In the genomic region with DNA sequence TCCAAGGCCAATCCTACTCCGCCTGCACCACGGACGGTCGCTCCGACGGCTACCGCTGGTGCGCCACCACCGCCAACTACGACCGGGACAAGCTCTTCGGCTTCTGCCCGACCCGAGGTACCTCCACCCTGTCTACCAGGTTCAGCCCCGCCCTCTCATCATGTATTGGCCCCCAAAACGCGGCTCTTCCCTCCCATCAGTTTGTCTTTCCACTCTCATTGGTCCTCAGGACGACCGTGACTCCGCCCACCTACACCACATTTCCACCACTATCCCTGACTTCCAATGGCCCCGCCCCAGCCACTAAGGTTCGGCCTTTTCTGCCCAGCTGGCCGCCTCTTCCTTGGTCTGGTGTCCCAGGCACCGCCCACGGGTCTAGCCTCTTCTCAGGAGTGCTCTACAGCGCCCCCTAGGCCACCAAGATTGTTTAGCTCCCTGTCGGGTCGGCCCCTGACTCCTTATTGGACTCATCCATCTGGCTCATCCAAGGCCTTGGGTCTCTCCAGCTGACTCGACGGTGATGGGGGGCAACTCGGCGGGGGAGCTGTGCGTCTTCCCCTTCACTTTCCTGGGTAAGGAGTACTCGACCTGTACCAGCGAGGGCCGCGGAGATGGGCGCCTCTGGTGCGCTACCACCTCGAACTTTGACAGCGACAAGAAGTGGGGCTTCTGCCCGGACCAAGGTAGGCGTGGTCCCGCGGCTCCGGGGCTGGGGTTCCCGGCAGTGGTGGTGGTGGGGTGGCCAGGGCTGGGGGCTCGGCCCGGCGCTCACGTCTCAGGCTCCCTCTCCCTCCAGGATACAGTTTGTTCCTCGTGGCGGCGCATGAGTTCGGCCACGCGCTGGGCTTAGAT, we compare ENCODE assay signal across 7 cellular contexts. TPM values are rescaled to one million over a fixed set of nuclear protein-coding genes. Genes with fewer than 3 reads are reported as not detected.
DNase-seq lines count a peak whose midpoint lies in the region; FAIRE-seq and TF ChIP-seq lines count a peak whose summit lies in the region.

No MANE protein-coding gene starts in this region.

- no peak overlapping the region for H3K9ac ChIP-seq in keratinocyte (ENCODE audit: control insufficient read depth, extremely low read depth, insufficient read depth, low read length)

- H4K20me1 ChIP-seq in keratinocyte (ENCODE audit: control insufficient read depth, extremely low read depth, insufficient read depth, low read length) = no peaks in the 10 kb centered on the region

- peaks cover 48% of the 10 kb centered on the region for H3K4me1 Mint-ChIP-seq in activated naive CD8-positive, alpha-beta T cell treated with anti-CD3 and anti-CD28 coated beads for 36 hours

- H3K4me3 Mint-ChIP-seq in activated naive CD8-positive, alpha-beta T cell treated with anti-CD3 and anti-CD28 coated beads for 36 hours = peak overlapping the region; percentile 54

- dilution Hi-C loops in keratinocyte (cut with MboI; ENCODE audit: extremely low pct_ligation_motif_present, low sequenced_read_pairs) = no loop called here

- H3K27ac ChIP-seq in keratinocyte (ENCODE audit: control insufficient read depth, insufficient read depth, low read length) = no peak overlapping the region

- H2AFZ ChIP-seq in keratinocyte (ENCODE audit: control insufficient read depth, low read length) = no peak overlapping the region

- H3K4me1 ChIP-seq in keratinocyte (ENCODE audit: control insufficient read depth, extremely low read depth, insufficient read depth, low read length) = peaks cover 21% of the 10 kb centered on the region

- H3K79me2 ChIP-seq in keratinocyte (ENCODE audit: control insufficient read depth, insufficient read depth, low read length) = no peaks in the 10 kb centered on the region

- H3K4me3 ChIP-seq in GM12865 (ENCODE audit: low read depth, low read length) (no peak overlapping the region), keratinocyte (ENCODE audit: control insufficient read depth in 2 of 3, extremely low read depth in 1 of 3, insufficient read depth in 2 of 3, low read depth in 1 of 3, low read length in 3 of 3) (no peak overlapping the region)

- H3K9me3 ChIP-seq in keratinocyte (ENCODE audit: control insufficient read depth, low read depth, low read length) = no peaks in the 10 kb centered on the region

- H3K27me3 ChIP-seq in keratinocyte (ENCODE audit: control insufficient read depth, extremely low read depth, insufficient read depth, low read length) = peaks cover 33% of the 10 kb centered on the region

- TF ChIP-seq CTCF in GM12865 (IDR thresholded peaks at IDR 0.05; ENCODE audit: insufficient read depth, low read depth, low read length, missing control alignments) (peak; percentile 44), keratinocyte (optimal IDR thresholded peaks at IDR 0.05 in 1 of 3, IDR thresholded peaks at IDR 0.05 in 1 of 3, conservative IDR thresholded peaks at IDR 0.05 in 1 of 3; ENCODE audit: extremely low read depth in 1 of 3, insufficient read depth in 2 of 3, low read length in 3 of 3) (peak; percentile 35 to 54 (median 48))

- FAIRE-seq in keratinocyte (lab: Jason Lieb, UNC) = no peak

- H3K27ac Mint-ChIP-seq in activated naive CD8-positive, alpha-beta T cell treated with anti-CD3 and anti-CD28 coated beads for 36 hours = no peak overlapping the region

- H3K27me3 Mint-ChIP-seq in activated naive CD8-positive, alpha-beta T cell treated with anti-CD3 and anti-CD28 coated beads for 36 hours = peaks cover 87% of the 10 kb centered on the region

- H3K9me3 Mint-ChIP-seq in activated naive CD8-positive, alpha-beta T cell treated with anti-CD3 and anti-CD28 coated beads for 36 hours = peaks cover 3% of the 10 kb centered on the region

- H3K36me3 Mint-ChIP-seq in activated naive CD8-positive, alpha-beta T cell treated with anti-CD3 and anti-CD28 coated beads for 36 hours = peaks cover 3% of the 10 kb centered on the region

- DNase-seq in GM12865 (ENCODE audit: low read depth) (peak; percentile 65), NCI-H460 (ENCODE audit: extremely low read depth, low read depth) (peak; percentile 57), keratinocyte (ENCODE audit: low read depth, low spot score) (no peak), NCI-H187 treated with DMSO at 0.1 percent for 48 hours (lab: John Stamatoyannopoulos, UW) (no peak), HPDE6-E6E7 (ENCODE audit: extremely low spot score) (no peak), NCI-H2107 treated with DMSO at 0.1 percent for 48 hours (lab: John Stamatoyannopoulos, UW; ENCODE audit: unreplicated experiment) (no peak)
- DNase-seq in activated naive CD8-positive, alpha-beta T cell treated with anti-CD3 and anti-CD28 coated beads for 36 hours = peak; percentile 45

- no peaks in the 10 kb centered on the region for H3K36me3 ChIP-seq in keratinocyte (ENCODE audit: control insufficient read depth in 2 of 2, extremely low read depth in 1 of 2, insufficient read depth in 2 of 2, low read length in 2 of 2)

- no peak overlapping the region for H3K4me2 ChIP-seq in keratinocyte (ENCODE audit: control insufficient read depth, extremely low read depth, insufficient read depth, low read depth, low read length)

- H3K9me1 ChIP-seq in keratinocyte (ENCODE audit: control insufficient read depth, extremely low read depth, insufficient read depth, low read length) = no peaks in the 10 kb centered on the region

RNA-seq across cellular contexts. Expression of a gene that starts 3.1 kb away (rescaled TPM):
- not detected in 2 replicates for total RNA-seq in NCI-H460 (2014; rRNA removed; shearing (Covaris generic))
- not detected in 2 replicates for polyA plus RNA-seq in NCI-H460 (2014; cell fraction: nucleus; rRNA removed)
- under 1 TPM in 1 of 2 experiments, not detected in 1; 0.08 TPM for total RNA-seq in activated naive CD8-positive, alpha-beta T cell treated with anti-CD3 and anti-CD28 coated beads for 36 hours
- polyA plus RNA-seq in keratinocyte = 0.18 to 1.1 TPM (median 0.68 TPM) in 3 replicates
- 0.19 TPM for polyA plus RNA-seq in keratinocyte (2011; ENCODE audit: low read depth)
- 0.11 and 0.26 TPM in 2 replicates for polyA plus RNA-seq in keratinocyte (2011; cell fraction: cytosol; rRNA removed)
- 0.75 and 1.3 TPM in 2 replicates for polyA plus RNA-seq in keratinocyte (2011; cell fraction: nucleus; rRNA removed)
- polyA plus RNA-seq in keratinocyte (2012; ENCODE audit: low replicate concordance) = 0.30 and 3.1 TPM in 2 replicates
- 0.06 to 1.7 TPM (median 0.40 TPM) in 3 replicates for polyA minus RNA-seq in keratinocyte
- 1.2 TPM for polyA minus RNA-seq in keratinocyte (2011; cell fraction: cytosol; rRNA and poly(A)+ RNA removed)
- 0.85 and 1.4 TPM in 2 replicates for polyA minus RNA-seq in keratinocyte (2011; cell fraction: nucleus; rRNA and poly(A)+ RNA removed)

RNA-seq across cellular contexts. Expression of a gene that starts 17.2 kb away (rescaled TPM):
- not detected in 2 replicates for total RNA-seq in NCI-H460 (2014; rRNA removed; shearing (Covaris generic))
- 0.28 TPM in 1 of 2 replicates, not detected in the other for polyA plus RNA-seq in NCI-H460 (2014; cell fraction: nucleus; rRNA removed)
- under 1 TPM; 0.26 to 0.52 TPM for total RNA-seq in activated naive CD8-positive, alpha-beta T cell treated with anti-CD3 and anti-CD28 coated beads for 36 hours
- 0.42 to 1.0 TPM in 2 of 3 replicates, not detected in the other for polyA plus RNA-seq in keratinocyte
- polyA plus RNA-seq in keratinocyte (2011; ENCODE audit: low read depth) = not detected
- 1.2 and 1.7 TPM in 2 replicates for polyA plus RNA-seq in keratinocyte (2011; cell fraction: cytosol; rRNA removed)
- polyA plus RNA-seq in keratinocyte (2011; cell fraction: nucleus; rRNA removed) = 0.27 and 0.84 TPM in 2 replicates
- 2.0 TPM in 1 of 2 replicates, not detected in the other for polyA plus RNA-seq in keratinocyte (2012; ENCODE audit: low replicate concordance)
- polyA minus RNA-seq in keratinocyte = 0.29 TPM in 1 of 3 replicates, not detected in the others
- not detected for polyA minus RNA-seq in keratinocyte (2011; cell fraction: cytosol; rRNA and poly(A)+ RNA removed)
- polyA minus RNA-seq in keratinocyte (2011; cell fraction: nucleus; rRNA and poly(A)+ RNA removed) = 0.93 TPM in 1 of 2 replicates, not detected in the other

RNA-seq across cellular contexts. Expression of a gene that starts 39.9 kb away (rescaled TPM):
- total RNA-seq in NCI-H460 (2014; rRNA removed; shearing (Covaris generic)) = 13.8 and 16.3 TPM in 2 replicates
- polyA plus RNA-seq in NCI-H460 (2014; cell fraction: nucleus; rRNA removed) = 38.7 and 43.6 TPM in 2 replicates
- 10 to 100 TPM; 28.0 to 29.0 TPM for total RNA-seq in activated naive CD8-positive, alpha-beta T cell treated with anti-CD3 and anti-CD28 coated beads for 36 hours
- 5.8 to 9.1 TPM (median 6.8 TPM) in 3 replicates for polyA plus RNA-seq in keratinocyte
- polyA plus RNA-seq in keratinocyte (2011; ENCODE audit: low read depth) = 2.8 TPM
- polyA plus RNA-seq in keratinocyte (2011; cell fraction: cytosol; rRNA removed) = 3.7 and 6.4 TPM in 2 replicates
- polyA plus RNA-seq in keratinocyte (2011; cell fraction: nucleus; rRNA removed) = 25.7 and 32.3 TPM in 2 replicates
- 10.8 and 11.8 TPM in 2 replicates for polyA plus RNA-seq in keratinocyte (2012; ENCODE audit: low replicate concordance)
- 11.4 to 39.2 TPM (median 18.8 TPM) in 3 replicates for polyA minus RNA-seq in keratinocyte
- polyA minus RNA-seq in keratinocyte (2011; cell fraction: cytosol; rRNA and poly(A)+ RNA removed) = 7.9 TPM
- 20.3 and 26.6 TPM in 2 replicates for polyA minus RNA-seq in keratinocyte (2011; cell fraction: nucleus; rRNA and poly(A)+ RNA removed)

Comparison
In these comparisons a context has a peak if more than half of its experiments do, and no peak if none do; other contexts are left out.
1. DNase-seq: peak in GM12865 (single experiment), NCI-H460 (single experiment) and activated naive CD8-positive, alpha-beta T cell treated with anti-CD3 and anti-CD28 coated beads for 36 hours (single experiment); none in keratinocyte (single experiment), NCI-H187 treated with DMSO at 0.1 percent for 48 hours (single experiment), HPDE6-E6E7 (single experiment) and NCI-H2107 treated with DMSO at 0.1 percent for 48 hours (single experiment).